Comparison of ENCODE assay signal across 8 cellular contexts in the genomic region with DNA sequence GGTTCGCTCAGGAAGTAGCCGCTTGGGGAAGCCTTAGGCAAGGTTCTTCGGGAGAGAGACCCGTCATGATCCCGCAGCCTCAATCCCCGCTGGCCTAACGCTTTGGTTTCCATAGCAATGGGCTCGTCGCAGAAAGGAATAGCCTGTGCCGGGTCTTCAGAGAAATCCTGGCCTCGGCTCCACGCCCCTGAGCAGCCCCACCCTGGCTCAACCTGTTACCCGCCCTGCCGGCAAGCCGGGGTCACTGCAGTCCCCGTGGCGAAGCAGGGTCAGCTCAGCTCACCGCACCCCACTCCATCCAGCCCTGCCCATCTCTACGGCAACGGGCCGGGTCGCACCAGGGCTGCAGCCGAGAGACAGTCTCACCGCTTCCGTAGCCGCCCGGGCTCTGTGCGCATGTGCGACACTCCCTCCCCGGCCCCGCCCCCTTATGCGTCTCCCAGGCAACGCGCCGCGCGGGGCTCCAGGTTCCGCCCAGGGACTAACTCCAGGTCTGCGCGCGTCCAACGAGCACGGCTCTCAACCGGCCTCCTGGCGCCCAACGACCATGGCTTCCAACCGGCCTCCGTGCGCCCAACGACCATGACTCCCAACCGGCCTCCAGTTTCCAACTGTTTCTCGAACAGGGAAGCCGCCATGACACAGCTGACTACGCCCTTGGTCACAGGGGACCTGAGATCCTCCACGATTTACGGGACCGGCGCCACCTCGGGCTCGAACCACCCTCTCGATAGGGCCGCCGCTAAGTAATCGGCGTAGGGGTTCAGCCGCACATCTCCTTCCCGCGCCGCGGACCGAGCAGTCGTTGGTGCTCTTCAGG. TPM values are rescaled to one million over a fixed set of nuclear protein-coding genes. Genes with fewer than 3 reads are reported as not detected.
DNase-seq lines count a peak whose midpoint lies in the region; ATAC-seq and TF ChIP-seq lines count a peak whose summit lies in the region.

TSS of gene DUSP18 (minus strand) at position 390 of the 820 bp plus-strand sequence. CDS start 3,872 bp downstream, outside the sequence.

- CTCF ChIA-PET in HEK293 (lab: Yijun Ruan, JAX), result interaction anchor here (0.6 to 1.3 kb wide), 6 partner anchors 33 to 440 kb away, joined by 3 to 8 read pairs (median 4); partner anchors contain the start of gene SELENOM
- CTCF ChIA-PET in activated naive CD4-positive, alpha-beta T cell treated with anti-CD3 and anti-CD28 coated beads for 36 hours (lab: Charles Lee), result interaction anchor here (0.7 to 1.2 kb wide), 2 partner anchors 21 to 24 kb away, joined by 3 to 4 read pairs; no protein-coding TSS in a partner anchor

- H3K4me1 Mint-ChIP-seq in activated naive CD4-positive, alpha-beta T cell treated with anti-CD3 and anti-CD28 coated beads for 36 hours (ENCODE audit: low read depth), result peaks cover 17% of the 10 kb centered on the region

- H3K27ac ChIP-seq in HEK293 (ENCODE audit: extremely low read depth, low read depth, low read length) (peak within 1 kb of the TSS; percentile 46; the same call in 1 of the 2 replicates), gastroesophageal sphincter (peak within 1 kb of the TSS in 3 of 4 donors; percentile 70 to 76 (median 74)), neutrophil (peak within 1 kb of the TSS; percentile 66), substantia nigra (ENCODE audit: low read depth, low read length, poor library complexity, severe bottlenecking) (peak within 1 kb of the TSS; percentile 70)

- no peak for TF ChIP-seq EP300 in gastroesophageal sphincter (IDR thresholded peaks at IDR 0.05)

- no peaks in the 10 kb centered on the region for H3K27me3 Mint-ChIP-seq in activated naive CD4-positive, alpha-beta T cell treated with anti-CD3 and anti-CD28 coated beads for 36 hours (ENCODE audit: low read depth)

- DNase-seq in GM04503 (ENCODE audit: low read depth) (peak; percentile 41), MV-4-11 (lab: John Stamatoyannopoulos, UW) (peak; percentile 82), SK-N-DZ (ENCODE audit: low spot score) (peak; percentile 87), substantia nigra (lab: John Stamatoyannopoulos, UW) (peak; percentile 39 to 96 (median 88))
- peak; percentile 94 for DNase-seq in activated naive CD4-positive, alpha-beta T cell treated with anti-CD3 and anti-CD28 coated beads for 36 hours

- H3K36me3 Mint-ChIP-seq in activated naive CD4-positive, alpha-beta T cell treated with anti-CD3 and anti-CD28 coated beads for 36 hours (ENCODE audit: low read depth), result peaks cover 11% of the 10 kb centered on the region

- peak; percentile 99 for ATAC-seq in gastroesophageal sphincter

- H3K27ac Mint-ChIP-seq in activated naive CD4-positive, alpha-beta T cell treated with anti-CD3 and anti-CD28 coated beads for 36 hours, result peak within 1 kb of the TSS; percentile 22

- peak within 1 kb of the TSS; percentile 84 for H3K4me3 ChIP-seq in HEK293 (ENCODE audit: low read depth, low read length)
- peak within 1 kb of the TSS; percentile 42 to 79 for H3K4me3 ChIP-seq in gastroesophageal sphincter
- H3K4me3 ChIP-seq in neutrophil (ENCODE audit: low read depth in 1 of 2, low read length in 1 of 2), result peak within 1 kb of the TSS; percentile 71 to 98

- H3K36me3 ChIP-seq in HEK293 (ENCODE audit: control insufficient read depth in 2 of 2, insufficient read depth in 1 of 2, low read length in 2 of 2) (peaks cover 1 to 12% of the 10 kb centered on the region in 2 experiments; a peak in 2 of 3 replicates), gastroesophageal sphincter (peaks cover 0 to 26% of the 10 kb centered on the region in 2 donors), neutrophil (peaks cover 14% of the 10 kb centered on the region)

- WGBS in gastroesophageal sphincter (ENCODE audit: low coverage in 1 of 2), 2 donors, result 0% methylated on average over 10 of the region's 72 CpGs; no CpG with 5 or more reads in 1 of the 2 donors

- POLR2A ChIA-PET in HEK293 (lab: Yijun Ruan, JAX), result interaction anchor here (0.5 to 1.2 kb wide), 3 partner anchors 32 to 135 kb away, joined by 3 to 7 read pairs (median 3); partner anchors contain the start of genes SLC35E4 and TCN2

- peak; percentile 44 to 53 for TF ChIP-seq POLR2A in gastroesophageal sphincter (IDR thresholded peaks at IDR 0.05)

- H3K4me3 Mint-ChIP-seq in activated naive CD4-positive, alpha-beta T cell treated with anti-CD3 and anti-CD28 coated beads for 36 hours, result peak within 1 kb of the TSS; percentile 98

- no peaks in the 10 kb centered on the region for H3K27me3 ChIP-seq in gastroesophageal sphincter
- peaks cover 31% of the 10 kb centered on the region for H3K27me3 ChIP-seq in neutrophil

- H3K9me3 Mint-ChIP-seq in activated naive CD4-positive, alpha-beta T cell treated with anti-CD3 and anti-CD28 coated beads for 36 hours, result no peaks in the 10 kb centered on the region

- H3K9me3 ChIP-seq in HEK293 (ENCODE audit: control insufficient read depth, insufficient read depth, low read depth, low read length) (no peaks in the 10 kb centered on the region), gastroesophageal sphincter (no peaks in the 10 kb centered on the region), neutrophil (no peaks in the 10 kb centered on the region)

- H3K4me1 ChIP-seq in HEK293 (ENCODE audit: control insufficient read depth, insufficient read depth, low read length) (no peaks in the 10 kb centered on the region), gastroesophageal sphincter (peaks cover 0 to 31% (median 4%) of the 10 kb centered on the region in 3 donors), neutrophil (ENCODE audit: control insufficient read depth in 1 of 2, insufficient read depth in 1 of 2, low read depth in 1 of 2, low read length in 1 of 2) (peaks cover 9 to 22% of the 10 kb centered on the region in 2 experiments)

- peak; percentile 51 for TF ChIP-seq CTCF in HEK293 (tag by site-specific recombination; IDR thresholded peaks at IDR 0.05)
- peak in 3 of 4 experiments; percentile 8 to 36 (median 35) for TF ChIP-seq CTCF in gastroesophageal sphincter (IDR thresholded peaks at IDR 0.05)
- peak; percentile 57 for TF ChIP-seq CTCF in neutrophil (IDR thresholded peaks at IDR 0.05)

- intact Hi-C loops in activated naive CD4-positive, alpha-beta T cell treated with anti-CD3 and anti-CD28 coated beads for 36 hours (cut with micrococcal nuclease), result loop anchor here (1.0 to 2.0 kb wide), 5 partner anchors 18 to 88 kb away; partner anchors contain the start of genes OSBP2 and SLC35E4

TF ChIP-seq in HEK293, 187 proteins besides CTCF, POLR2A, EP300 and RAD21 (continues in another document):
- TF ChIP-seq TRIM28 (IDR thresholded peaks at IDR 0.05; ENCODE audit: borderline replicate concordance, low read length) (no peak; the same call in 1 of the 2 replicates), KLF10 (tag by site-specific recombination; IDR thresholded peaks at IDR 0.05) (no peak; the same call in 1 of the 2 replicates), ZNF121 (tag by site-specific recombination; IDR thresholded peaks at IDR 0.05) (0 out of 2 replicates have a peak, but pooled peaks have one; percentile 11), ZNF133 (tag by site-specific recombination; IDR thresholded peaks at IDR 0.05) (no peak), SP2 (tag by site-specific recombination; IDR thresholded peaks at IDR 0.05) (peak; percentile 72), ZNF76 (tag by site-specific recombination; IDR thresholded peaks at IDR 0.05; ENCODE audit: borderline replicate concordance, low read depth) (peak; percentile 16; the same call in 1 of the 2 replicates), INSM2 (tag by site-specific recombination; IDR thresholded peaks at IDR 0.05) (peak; percentile 15; the same call in 1 of the 2 replicates), ZSCAN5A (tag by site-specific recombination; IDR thresholded peaks at IDR 0.05) (no peak), ZNF501 (tag by site-specific recombination; IDR thresholded peaks at IDR 0.05) (peak; percentile 79; the same call in 1 of the 2 replicates), ZNF223 (tag by site-specific recombination; IDR thresholded peaks at IDR 0.05) (0 out of 2 replicates have a peak, but pooled peaks have one; percentile 52)
- TF ChIP-seq, protein P1, sequence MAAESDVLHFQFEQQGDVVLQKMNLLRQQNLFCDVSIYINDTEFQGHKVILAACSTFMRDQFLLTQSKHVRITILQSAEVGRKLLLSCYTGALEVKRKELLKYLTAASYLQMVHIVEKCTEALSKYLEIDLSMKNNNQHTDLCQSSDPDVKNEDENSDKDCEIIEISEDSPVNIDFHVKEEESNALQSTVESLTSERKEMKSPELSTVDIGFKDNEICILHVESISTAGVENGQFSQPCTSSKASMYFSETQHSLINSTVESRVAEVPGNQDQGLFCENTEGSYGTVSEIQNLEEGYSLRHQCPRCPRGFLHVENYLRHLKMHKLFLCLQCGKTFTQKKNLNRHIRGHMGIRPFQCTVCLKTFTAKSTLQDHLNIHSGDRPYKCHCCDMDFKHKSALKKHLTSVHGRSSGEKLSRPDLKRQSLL (tag by site-specific recombination; IDR thresholded peaks at IDR 0.05), result peak; percentile 80

RNA-seq across cellular contexts. Expression of gene DUSP18, which starts in this region (rescaled TPM):
- polyA plus RNA-seq in SK-N-DZ (2014; cell fraction: cytosol; rRNA removed), result 2.2 and 3.9 TPM in 2 replicates
- 0.99 and 1.3 TPM in 2 replicates for polyA plus RNA-seq in SK-N-DZ (2014; cell fraction: nucleus; rRNA removed)
- total RNA-seq in activated naive CD4-positive, alpha-beta T cell treated with anti-CD3 and anti-CD28 coated beads for 36 hours, result 1 to 10 TPM; 4.7 to 5.6 TPM
- total RNA-seq in gastroesophageal sphincter, result 10 to 100 TPM in 2 of 4 donors, 1 to 10 TPM in 2; 6.5 to 13.2 (median 8.7) TPM

Comparison
In these comparisons a context has a peak if more than half of its experiments do, and no peak if none do; other contexts are left out.
1. Peak in every context shown above with its lines: DNase-seq, ATAC-seq, H3K4me3 ChIP-seq and H3K27ac ChIP-seq.
2. DNase-seq: peak in every context shown above with its lines; median percentile 94 in activated naive CD4-positive, alpha-beta T cell treated with anti-CD3 and anti-CD28 coated beads for 36 hours; 88 in substantia nigra; 87 in SK-N-DZ; 82 in MV-4-11; 41 in GM04503.